14 cellular contexts compared by ENCODE assay signal in genomic region chr2:69017080-69017479, GRCh38. TPM values are rescaled to one million over a fixed set of nuclear protein-coding genes. Genes with fewer than 3 reads are reported as not detected.
DNase-seq lines count a peak whose midpoint lies in the region; ATAC-seq and TF ChIP-seq lines count a peak whose summit lies in the region.
"Had no signal": no experiment of that assay in that cellular context is flagged by ENCODE, and none has a peak within 500 bp of the region (broad histone marks: within the 10 kb centered on the region; RNA-seq: fewer than 3 reads in every experiment).

No MANE protein-coding gene starts in this region.

- intact Hi-C loops in esophagus muscularis mucosa (cut with DNase I): no loop called here
- intact Hi-C loops in CD4-positive, alpha-beta T cell (cut with DNase I, micrococcal nuclease): no loop called here

- H3K9me3 ChIP-seq in MG63 (no peaks in the 10 kb centered on the region), esophagus muscularis mucosa (no peaks in the 10 kb centered on the region)
- no peaks in the 10 kb centered on the region for H3K9me3 ChIP-seq in CD4-positive, alpha-beta T cell (ENCODE audit: control insufficient read depth, low read length)
- H3K9me3 ChIP-seq: lower lobe of right lung, psoas muscle had no signal

- H3K4me3 Mint-ChIP-seq in neural crest cell: peak overlapping the region; percentile 22
- H3K4me3 Mint-ChIP-seq in CD4-positive, alpha-beta T cell: no peak overlapping the region
- H3K4me3 Mint-ChIP-seq: activated CD4-positive, alpha-beta T cell treated with anti-CD3 and anti-CD28 coated beads, Interleukin-2, amount 10 ng/mL, durations not matched to agents 7 days and 5 days had no signal

- no peak for ATAC-seq in CD4-positive, alpha-beta T cell (ENCODE audit: poor library complexity)
- ATAC-seq: lower lobe of right lung, psoas muscle had no signal

- CTCF ChIA-PET in CD4-positive, alpha-beta T cell (lab: Charles Lee): no interaction called here

- H3K27ac Mint-ChIP-seq in neural crest cell (ENCODE audit: unreplicated experiment): no peak overlapping the region
- H3K27ac Mint-ChIP-seq in CD4-positive, alpha-beta T cell: no peak overlapping the region
- H3K27ac Mint-ChIP-seq: activated CD4-positive, alpha-beta T cell treated with anti-CD3 and anti-CD28 coated beads, Interleukin-2, amount 10 ng/mL, durations not matched to agents 7 days and 5 days had no signal

- H3K4me1 Mint-ChIP-seq in neural crest cell: peaks cover 38% of the 10 kb centered on the region
- H3K4me1 Mint-ChIP-seq in CD4-positive, alpha-beta T cell (ENCODE audit: low read depth): peaks cover 16% of the 10 kb centered on the region

- TF ChIP-seq CTCF in esophagus muscularis mucosa (IDR thresholded peaks at IDR 0.05) (peak in 1 of 3 experiments; percentile 5), neural crest cell (conservative IDR thresholded peaks at IDR 0.05) (no peak)
- no peak for TF ChIP-seq CTCF in CD4-positive, alpha-beta T cell (IDR thresholded peaks at IDR 0.05)

- H3K36me3 Mint-ChIP-seq in neural crest cell (ENCODE audit: low read depth): peaks cover 4% of the 10 kb centered on the region
- no peaks in the 10 kb centered on the region for H3K36me3 Mint-ChIP-seq in CD4-positive, alpha-beta T cell (ENCODE audit: low read depth)

- 27% methylated on average over 5 of the region's 5 CpGs for WGBS in esophagus muscularis mucosa

- TF ChIP-seq POLR2A in esophagus muscularis mucosa (IDR thresholded peaks at IDR 0.05; ENCODE audit: low read depth): no peak

- peaks cover 7% of the 10 kb centered on the region for H3K36me3 ChIP-seq in MG63
- H3K36me3 ChIP-seq in esophagus muscularis mucosa: no peaks in the 10 kb centered on the region
- H3K36me3 ChIP-seq: lower lobe of right lung had no signal

- DNase-seq in AG08396 (ENCODE audit: low spot score): peak; percentile 68
- peak; percentile 13 for DNase-seq in MG63
- peak; percentile 78 for DNase-seq in esophagus muscularis mucosa (ENCODE audit: extremely low spot score)
- DNase-seq in neural crest cell (ENCODE audit: low read depth, low spot score): no peak
- no peak for DNase-seq in stimulated activated CD4-positive, alpha-beta T cell treated with anti-CD3 and anti-CD28 coated beads, Interleukin-2, amount 100 ng/mL, for 24 hours
- no peak for DNase-seq in NCI-H510A (lab: John Stamatoyannopoulos, UW)
- no peak for DNase-seq in DMS53 treated with DMSO at 0.1 percent for 48 hours (lab: John Stamatoyannopoulos, UW; ENCODE audit: unreplicated experiment)
- no peak for DNase-seq in CD4-positive, alpha-beta T cell
- DNase-seq: activated CD4-positive, alpha-beta T cell treated with anti-CD3 and anti-CD28 coated beads, Interleukin-2, amount 10 ng/mL, durations not matched to agents 7 days and 5 days; activated effector memory CD4-positive, alpha-beta T cell treated with Interleukin-2 at 50 U/mL for 16 hours; cortex of kidney; lower lobe of right lung; psoas muscle had no signal

- H3K4me3 ChIP-seq in MG63: peak overlapping the region; percentile 20
- peak overlapping the region in 3 of 4 donors; percentile 2 to 38 (median 27) for H3K4me3 ChIP-seq in esophagus muscularis mucosa
- H3K4me3 ChIP-seq: lower lobe of right lung, psoas muscle had no signal

- H3K27ac ChIP-seq in esophagus muscularis mucosa (replicated peaks in 1 of 4): peak overlapping the region in 3 of 4 donors; percentile 7 to 58 (median 45)
- no peak overlapping the region for H3K27ac ChIP-seq in CD4-positive, alpha-beta T cell (ENCODE audit: low read depth, low read length)
- H3K27ac ChIP-seq: lower lobe of right lung, psoas muscle had no signal

- no peak for TF ChIP-seq EP300 in esophagus muscularis mucosa (IDR thresholded peaks at IDR 0.05)

- peaks cover 45 to 95% (median 90%) of the 10 kb centered on the region in 4 donors for H3K4me1 ChIP-seq in esophagus muscularis mucosa

- no peaks in the 10 kb centered on the region for H3K9me3 Mint-ChIP-seq in neural crest cell
- H3K9me3 Mint-ChIP-seq in CD4-positive, alpha-beta T cell: no peaks in the 10 kb centered on the region
- H3K9me3 Mint-ChIP-seq: activated CD4-positive, alpha-beta T cell treated with anti-CD3 and anti-CD28 coated beads, Interleukin-2, amount 10 ng/mL, durations not matched to agents 7 days and 5 days had no signal

- POLR2A ChIA-PET in CD4-positive, alpha-beta T cell (lab: Charles Lee): interaction anchor here (0.6 kb wide), 1 partner anchor 224 kb away, joined by 3 read pairs; no protein-coding TSS in a partner anchor

- peaks cover 21% of the 10 kb centered on the region for H3K27me3 Mint-ChIP-seq in neural crest cell (ENCODE audit: low read depth)
- H3K27me3 Mint-ChIP-seq in CD4-positive, alpha-beta T cell: peaks cover 80% of the 10 kb centered on the region

- H3K27me3 ChIP-seq in MG63 (no peaks in the 10 kb centered on the region), esophagus muscularis mucosa (no peaks in the 10 kb centered on the region)
- H3K27me3 ChIP-seq in CD4-positive, alpha-beta T cell (ENCODE audit: control insufficient read depth, insufficient read depth, low read length): peaks cover 60% of the 10 kb centered on the region

RNA-seq across cellular contexts. Expression of gene ANTXR1, which starts 4.1 kb away (rescaled TPM):
- 48.6 and 51.1 TPM in 2 replicates for total RNA-seq in MG63 (2014; rRNA removed; shearing (Covaris generic); ENCODE audit: low replicate concordance)
- total RNA-seq in esophagus muscularis mucosa (100 to 1,000 TPM in 1 of 4 donors, 10 to 100 TPM in 3; 74.6 to 115 (median 92.1) TPM), neural crest cell (60.2 and 61.1 TPM in 2 replicates)
- not detected for total RNA-seq in CD4-positive, alpha-beta T cell

RNA-seq across cellular contexts. Expression of gene GKN1, which starts 42.6 kb away (rescaled TPM):
- total RNA-seq in MG63 (2014; rRNA removed; shearing (Covaris generic); ENCODE audit: low replicate concordance): not detected in 2 replicates
- total RNA-seq in esophagus muscularis mucosa: not detected
- not detected in 2 replicates for total RNA-seq in neural crest cell
- total RNA-seq in CD4-positive, alpha-beta T cell: not detected
- total RNA-seq: activated CD4-positive, alpha-beta T cell treated with anti-CD3 and anti-CD28 coated beads, Interleukin-2, amount 10 ng/mL, durations not matched to agents 7 days and 5 days; lower lobe of right lung; psoas muscle; urinary bladder had no signal

Comparison
In these comparisons a context has a peak if more than half of its experiments do, and no peak if none do; other contexts are left out.
1. DNase-seq: peak in AG08396 (single experiment), MG63 (single experiment) and esophagus muscularis mucosa (single experiment); none in neural crest cell (single experiment), stimulated activated CD4-positive, alpha-beta T cell treated with anti-CD3 and anti-CD28 coated beads, Interleukin-2, amount 100 ng/mL, for 24 hours (0 of 2), NCI-H510A (single experiment), DMS53 treated with DMSO at 0.1 percent for 48 hours (single experiment) and CD4-positive, alpha-beta T cell (0 of 10).
2. RNA of gene ANTXR1, which starts 4.1 kb away (total RNA-seq): 74.6 to 115 TPM in esophagus muscularis mucosa, 60.2 to 61.1 TPM in neural crest cell and 48.6 to 51.1 TPM in MG63; not detected in CD4-positive, alpha-beta T cell; every median in the first group is over 10 times any median in the second.